32 cellular contexts compared by ENCODE assay signal in the genomic region with DNA sequence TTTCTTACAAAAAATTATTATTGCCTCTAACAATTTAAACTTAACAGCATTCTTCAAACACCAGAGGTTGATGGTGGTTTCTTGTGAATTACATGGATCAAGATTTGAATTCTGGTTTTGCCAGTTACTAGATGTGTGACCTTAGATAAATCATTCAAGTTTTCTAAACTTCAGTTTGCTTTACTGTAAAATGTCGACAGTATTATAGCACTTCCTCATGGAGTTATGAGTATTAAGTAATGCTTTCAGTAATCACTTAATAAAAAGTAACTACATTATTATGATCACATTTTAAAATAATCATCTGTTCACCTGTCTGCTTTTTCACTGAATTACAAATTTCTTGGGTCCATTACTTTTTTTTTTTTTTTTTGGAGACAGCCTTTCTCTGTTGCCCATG. TPM values are rescaled to one million over a fixed set of nuclear protein-coding genes. Genes with fewer than 3 reads are reported as not detected.
A peak's percentile ranks its signal among the peaks of the same experiment; 100 is the strongest.
DNase-seq lines count a peak whose midpoint lies in the region; ATAC-seq and TF ChIP-seq lines count a peak whose summit lies in the region.
"Had no signal": no experiment of that assay in that cellular context is flagged by ENCODE, and none has a peak within 500 bp of the region (broad histone marks: within the 10 kb centered on the region; RNA-seq: fewer than 3 reads in every experiment).

No MANE protein-coding gene starts in this region.

- peak overlapping the region; percentile 82 for H3K27ac Mint-ChIP-seq in activated B cell treated with CpG ODN at 0.5 μM for 24 hours
- no peak overlapping the region; the same call in 1 of the 2 replicates for H3K27ac Mint-ChIP-seq in GM23338
- H3K27ac Mint-ChIP-seq: endodermal cell, nephron had no signal

- H3K4me3 Mint-ChIP-seq in activated B cell treated with CpG ODN at 0.5 μM for 24 hours (peak overlapping the region; percentile 64), GM23338 (no peak overlapping the region)
- H3K4me3 Mint-ChIP-seq: activated naive CD4-positive, alpha-beta T cell treated with anti-CD3 and anti-CD28 coated beads, Interleukin-2, amount 50 U/mL, for 24 hours; endodermal cell; nephron had no signal

- no peaks in the 10 kb centered on the region for H3K27me3 Mint-ChIP-seq in activated B cell treated with CpG ODN at 0.5 μM for 24 hours
- no peaks in the 10 kb centered on the region for H3K27me3 Mint-ChIP-seq in GM23338 (ENCODE audit: insufficient read depth, low read depth, poor library complexity)
- H3K27me3 Mint-ChIP-seq: activated naive CD4-positive, alpha-beta T cell treated with anti-CD3 and anti-CD28 coated beads, Interleukin-2, amount 50 U/mL, for 24 hours had no signal

- H3K4me1 ChIP-seq in DOHH2 (ENCODE audit: control insufficient read depth, low read length) (peaks cover 62% of the 10 kb centered on the region), GM23338 (ENCODE audit: insufficient read depth) (no peaks in the 10 kb centered on the region)
- H3K4me1 ChIP-seq: pancreas, testis, uterus had no signal

- POLR2A ChIA-PET in activated B cell treated with CpG ODN at 0.5 μM for 24 hours (lab: Charles Lee): interaction anchor here (0.6 kb wide), 1 partner anchor 35 kb away, joined by 7 read pairs; no protein-coding TSS in a partner anchor

- peak overlapping the region; percentile 74 for H3K4me3 ChIP-seq in DOHH2 (ENCODE audit: low read length)
- no peak overlapping the region for H3K4me3 ChIP-seq in GM23338
- H3K4me3 ChIP-seq: coronary artery, GM12878, pancreas, testis, uterus had no signal

- DNase-seq in activated B cell treated with CpG ODN at 0.5 μM for 24 hours (no peak), NCI-H2029 treated with DMSO at 0.1 percent for 48 hours (lab: John Stamatoyannopoulos, UW) (no peak), SW 1271 (lab: John Stamatoyannopoulos, UW) (no peak), GM23338 (ENCODE audit: low spot score) (no peak)
- DNase-seq: activated CD4-positive, alpha-beta T cell treated with anti-CD3 and anti-CD28 coated beads for 48 hours; anterior cingulate cortex; Calu3; DND-41; endodermal cell; NCI-H187; NCI-H524 treated with DMSO at 0.1 percent for 48 hours; pancreas; RPMI8226; SK-N-SH; stimulated activated CD4-positive, alpha-beta T cell treated with anti-CD3 and anti-CD28 coated beads, Interleukin-12 subunit alpha, Interleukin-12 subunit beta, amount 100 ng/mL, for 4 hours; stimulated activated CD4-positive, alpha-beta T cell treated with anti-CD3 and anti-CD28 coated beads, Interleukin-4, amount 100 ng/mL, for 24 hours; stimulated activated naive CD4-positive, alpha-beta T cell treated with Interleukin-2 at 50 U/mL for 16 hours; T-helper 2 cell; testis; uterus had no signal

- TF ChIP-seq CTCF in DOHH2 (IDR thresholded peaks at IDR 0.05; ENCODE audit: low read depth, low read length, poor library complexity, severe bottlenecking) (no peak), activated B cell treated with CpG ODN at 0.5 μM for 24 hours (IDR thresholded peaks at IDR 0.05) (no peak), GM23338 (conservative IDR thresholded peaks at IDR 0.05; ENCODE audit: low read depth in 2 of 2) (no peak)

- H2AFZ ChIP-seq in GM23338: no peak overlapping the region

- no peaks in the 10 kb centered on the region for H3K9me3 ChIP-seq in DOHH2 (ENCODE audit: control insufficient read depth, insufficient read depth, low read length)
- H3K9me3 ChIP-seq: pancreas, SK-N-SH, testis, uterus had no signal

- ATAC-seq in GM21447 (IDR thresholded peaks at IDR 0.05; ENCODE audit: unreplicated experiment): peak; percentile 24
- peak; percentile 33 for ATAC-seq in HG03432 (IDR thresholded peaks at IDR 0.05; ENCODE audit: unreplicated experiment)
- ATAC-seq in activated B cell treated with CpG ODN at 0.5 μM for 24 hours (ENCODE audit: low read depth): peak; percentile 21
- no peak for ATAC-seq in GM23338
- ATAC-seq in HG03196 (IDR thresholded peaks at IDR 0.05; ENCODE audit: unreplicated experiment): no peak
- ATAC-seq: GM12878, pancreas had no signal

- H3K9me3 Mint-ChIP-seq in activated B cell treated with CpG ODN at 0.5 μM for 24 hours: no peaks in the 10 kb centered on the region
- no peaks in the 10 kb centered on the region for H3K9me3 Mint-ChIP-seq in GM23338
- H3K9me3 Mint-ChIP-seq: activated naive CD4-positive, alpha-beta T cell treated with anti-CD3 and anti-CD28 coated beads, Interleukin-2, amount 50 U/mL, for 24 hours; endodermal cell; nephron had no signal

- H3K79me2 ChIP-seq in DOHH2 (ENCODE audit: control insufficient read depth, low read length) (peaks cover 54% of the 10 kb centered on the region), GM23338 (replicated peaks; ENCODE audit: insufficient read depth) (peaks cover 10% of the 10 kb centered on the region)

- H3F3A ChIP-seq in DOHH2 (ENCODE audit: control insufficient read depth, insufficient read depth): no peaks in the 10 kb centered on the region
- no peaks in the 10 kb centered on the region for H3F3A ChIP-seq in GM23338 (replicated peaks; ENCODE audit: low read depth)

- CTCF ChIA-PET in activated B cell treated with CpG ODN at 0.5 μM for 24 hours (lab: Charles Lee): no interaction called here

- H3K9me2 ChIP-seq in DOHH2 (replicated peaks; ENCODE audit: control insufficient read depth, low read length): no peaks in the 10 kb centered on the region
- H3K9me2 ChIP-seq in GM23338 (ENCODE audit: insufficient read depth): no peaks in the 10 kb centered on the region
- H3K9me2 ChIP-seq: SK-N-SH had no signal

- H4K20me1 ChIP-seq in DOHH2 (ENCODE audit: control insufficient read depth, insufficient read depth, low read depth, low read length) (no peaks in the 10 kb centered on the region), GM23338 (replicated peaks; ENCODE audit: insufficient read depth) (no peaks in the 10 kb centered on the region)

- peak overlapping the region; percentile 97 for H3K4me2 ChIP-seq in DOHH2 (ENCODE audit: low read length)
- no peak overlapping the region for H3K4me2 ChIP-seq in GM23338
- H3K4me2 ChIP-seq: KMS-11, SK-N-SH had no signal

- H3K36me3 Mint-ChIP-seq in activated B cell treated with CpG ODN at 0.5 μM for 24 hours (ENCODE audit: low read depth): peaks cover 21% of the 10 kb centered on the region
- H3K36me3 Mint-ChIP-seq in GM23338 (ENCODE audit: low read depth): peaks cover 19% of the 10 kb centered on the region

- peak overlapping the region; percentile 78 for H3K27ac ChIP-seq in DOHH2 (ENCODE audit: low read depth, low read length)
- H3K27ac ChIP-seq in GM23338 (ENCODE audit: low read depth): no peak overlapping the region
- H3K27ac ChIP-seq: coronary artery, KMS-11, pancreas, testis, uterus had no signal

- intact Hi-C loops in activated B cell treated with CpG ODN at 0.5 μM for 24 hours (cut with micrococcal nuclease): loop anchor here (2.0 to 5.0 kb wide), 2 partner anchors 22 to 35 kb away; a partner anchor contains a TSS

- H3K4me1 Mint-ChIP-seq in activated B cell treated with CpG ODN at 0.5 μM for 24 hours (peaks cover 41% of the 10 kb centered on the region), GM23338 (no peaks in the 10 kb centered on the region; the same call in 2 of the 3 replicates)
- H3K4me1 Mint-ChIP-seq: endodermal cell, nephron had no signal

- H3K36me3 ChIP-seq in DOHH2 (ENCODE audit: control insufficient read depth, low read length) (peaks cover 26% of the 10 kb centered on the region), GM23338 (ENCODE audit: insufficient read depth) (peaks cover 8% of the 10 kb centered on the region; the same call in 1 of the 2 replicates)
- H3K36me3 ChIP-seq: pancreas, uterus had no signal

- H3K27me3 ChIP-seq in DOHH2 (ENCODE audit: control insufficient read depth, low read length): no peaks in the 10 kb centered on the region
- no peaks in the 10 kb centered on the region for H3K27me3 ChIP-seq in GM23338 (ENCODE audit: insufficient read depth)
- H3K27me3 ChIP-seq: pancreas, testis, uterus had no signal

TF ChIP-seq in GM23338, 12 proteins besides CTCF, POLR2A, EP300 and RAD21 (continues in another document):
- TF ChIP-seq, protein P1, sequence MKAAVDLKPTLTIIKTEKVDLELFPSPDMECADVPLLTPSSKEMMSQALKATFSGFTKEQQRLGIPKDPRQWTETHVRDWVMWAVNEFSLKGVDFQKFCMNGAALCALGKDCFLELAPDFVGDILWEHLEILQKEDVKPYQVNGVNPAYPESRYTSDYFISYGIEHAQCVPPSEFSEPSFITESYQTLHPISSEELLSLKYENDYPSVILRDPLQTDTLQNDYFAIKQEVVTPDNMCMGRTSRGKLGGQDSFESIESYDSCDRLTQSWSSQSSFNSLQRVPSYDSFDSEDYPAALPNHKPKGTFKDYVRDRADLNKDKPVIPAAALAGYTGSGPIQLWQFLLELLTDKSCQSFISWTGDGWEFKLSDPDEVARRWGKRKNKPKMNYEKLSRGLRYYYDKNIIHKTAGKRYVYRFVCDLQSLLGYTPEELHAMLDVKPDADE (IDR thresholded peaks at IDR 0.05): no peak
- no peak for TF ChIP-seq ZNF114 (CRISPR knock-in tag; IDR thresholded peaks at IDR 0.05)

RNA-seq across cellular contexts. Expression of a gene that starts 37.5 kb away (rescaled TPM):
- total RNA-seq in activated B cell treated with CpG ODN at 0.5 μM for 24 hours: 24.1 and 25.8 TPM in 2 replicates
- 9.4 and 10.4 TPM in 2 replicates for total RNA-seq in GM23338 (2014; rRNA removed; shearing (Covaris generic))
- 4.5 and 5.7 TPM in 2 replicates for polyA plus RNA-seq in GM23338 (2016; fragmentation: Nextera tagmentation; extraction: Ambion mirVana)
- total RNA-seq: A673, Calu3, GM12878, mononuclear cell, uterus had no signal
- polyA plus RNA-seq: GM12878, keratinocyte, SK-N-SH had no signal

Comparison
In these comparisons a context has a peak if more than half of its experiments do, and no peak if none do; other contexts are left out.
1. ATAC-seq: peak in GM21447 (single experiment), HG03432 (single experiment) and activated B cell treated with CpG ODN at 0.5 μM for 24 hours (single experiment); none in GM23338 (single experiment) and HG03196 (single experiment).